Comparison of ENCODE assay signal across 1 cellular context in the genomic region with DNA sequence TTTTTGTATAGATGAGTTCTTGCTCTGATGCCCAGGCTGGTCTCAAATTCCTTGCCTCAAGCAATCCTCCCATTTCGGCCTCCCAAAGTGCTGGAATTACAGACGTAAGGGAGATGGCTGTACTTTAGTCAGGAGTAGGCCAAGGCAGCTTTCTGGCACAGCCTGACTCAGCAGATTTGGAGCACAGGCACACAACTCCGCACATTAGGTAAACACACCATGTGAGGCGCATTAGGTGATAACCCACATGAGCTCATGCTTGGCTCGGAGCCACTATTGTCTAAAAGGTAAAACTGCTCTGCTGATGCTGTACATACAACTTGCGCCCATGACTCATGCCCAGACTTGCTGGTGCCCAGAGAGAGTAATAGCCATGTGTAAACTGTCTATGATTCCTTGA.
TF ChIP-seq lines count a peak whose summit lies in the region.

No MANE protein-coding gene starts in this region.

TF ChIP-seq in GM12878, 131 proteins besides CTCF, POLR2A, EP300 and RAD21 (continued from another document):
- TF ChIP-seq, protein P1, sequence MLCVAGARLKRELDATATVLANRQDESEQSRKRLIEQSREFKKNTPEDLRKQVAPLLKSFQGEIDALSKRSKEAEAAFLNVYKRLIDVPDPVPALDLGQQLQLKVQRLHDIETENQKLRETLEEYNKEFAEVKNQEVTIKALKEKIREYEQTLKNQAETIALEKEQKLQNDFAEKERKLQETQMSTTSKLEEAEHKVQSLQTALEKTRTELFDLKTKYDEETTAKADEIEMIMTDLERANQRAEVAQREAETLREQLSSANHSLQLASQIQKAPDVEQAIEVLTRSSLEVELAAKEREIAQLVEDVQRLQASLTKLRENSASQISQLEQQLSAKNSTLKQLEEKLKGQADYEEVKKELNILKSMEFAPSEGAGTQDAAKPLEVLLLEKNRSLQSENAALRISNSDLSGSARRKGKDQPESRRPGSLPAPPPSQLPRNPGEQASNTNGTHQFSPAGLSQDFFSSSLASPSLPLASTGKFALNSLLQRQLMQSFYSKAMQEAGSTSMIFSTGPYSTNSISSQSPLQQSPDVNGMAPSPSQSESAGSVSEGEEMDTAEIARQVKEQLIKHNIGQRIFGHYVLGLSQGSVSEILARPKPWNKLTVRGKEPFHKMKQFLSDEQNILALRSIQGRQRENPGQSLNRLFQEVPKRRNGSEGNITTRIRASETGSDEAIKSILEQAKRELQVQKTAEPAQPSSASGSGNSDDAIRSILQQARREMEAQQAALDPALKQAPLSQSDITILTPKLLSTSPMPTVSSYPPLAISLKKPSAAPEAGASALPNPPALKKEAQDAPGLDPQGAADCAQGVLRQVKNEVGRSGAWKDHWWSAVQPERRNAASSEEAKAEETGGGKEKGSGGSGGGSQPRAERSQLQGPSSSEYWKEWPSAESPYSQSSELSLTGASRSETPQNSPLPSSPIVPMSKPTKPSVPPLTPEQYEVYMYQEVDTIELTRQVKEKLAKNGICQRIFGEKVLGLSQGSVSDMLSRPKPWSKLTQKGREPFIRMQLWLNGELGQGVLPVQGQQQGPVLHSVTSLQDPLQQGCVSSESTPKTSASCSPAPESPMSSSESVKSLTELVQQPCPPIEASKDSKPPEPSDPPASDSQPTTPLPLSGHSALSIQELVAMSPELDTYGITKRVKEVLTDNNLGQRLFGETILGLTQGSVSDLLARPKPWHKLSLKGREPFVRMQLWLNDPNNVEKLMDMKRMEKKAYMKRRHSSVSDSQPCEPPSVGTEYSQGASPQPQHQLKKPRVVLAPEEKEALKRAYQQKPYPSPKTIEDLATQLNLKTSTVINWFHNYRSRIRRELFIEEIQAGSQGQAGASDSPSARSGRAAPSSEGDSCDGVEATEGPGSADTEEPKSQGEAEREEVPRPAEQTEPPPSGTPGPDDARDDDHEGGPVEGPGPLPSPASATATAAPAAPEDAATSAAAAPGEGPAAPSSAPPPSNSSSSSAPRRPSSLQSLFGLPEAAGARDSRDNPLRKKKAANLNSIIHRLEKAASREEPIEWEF (IDR thresholded peaks at IDR 0.05; ENCODE audit: insufficient replicate concordance, low read depth, low read length), result no peak
- TF ChIP-seq RCOR1 (conservative IDR thresholded peaks at IDR 0.05; ENCODE audit: low read depth, low read length) (no peak), BACH1 (IDR thresholded peaks at IDR 0.05; ENCODE audit: borderline replicate concordance) (peak; percentile 59; the same call in 1 of the 2 replicates), MEF2B (IDR thresholded peaks at IDR 0.05; ENCODE audit: partially characterized antibody, poor library complexity, severe bottlenecking) (no peak), KAT2A (conservative IDR thresholded peaks at IDR 0.05; ENCODE audit: control insufficient read depth, low read depth, low read length) (no peak), SRF (IDR thresholded peaks at IDR 0.05; ENCODE audit: low read depth in 2 of 2, low read length in 2 of 2) (no peak), BHLHE40 (IDR thresholded peaks at IDR 0.05; ENCODE audit: borderline replicate concordance in 1 of 2, low read depth in 2 of 2, low read length in 1 of 2) (0 out of 4 replicates have a peak, but pooled peaks of 1 of the 2 experiments have one; percentile 11), WRNIP1 (IDR thresholded peaks at IDR 0.05; ENCODE audit: borderline replicate concordance, low read depth, low read length) (no peak), HCFC1 (IDR thresholded peaks at IDR 0.05; ENCODE audit: low read length) (no peak), MEF2A (IDR thresholded peaks at IDR 0.05; ENCODE audit: insufficient read depth, low read depth, low read length) (no peak), HDGF (IDR thresholded peaks at IDR 0.05) (no peak), BCL11A (IDR thresholded peaks at IDR 0.05; ENCODE audit: low read depth, low read length) (no peak), JUNB (IDR thresholded peaks at IDR 0.05) (no peak), SPI1 (IDR thresholded peaks at IDR 0.05; ENCODE audit: borderline replicate concordance, insufficient read depth, low read depth, low read length) (no peak), RELA (IDR thresholded peaks at IDR 0.05; ENCODE audit: borderline replicate concordance, partially characterized antibody) (no peak), DPF2 (IDR thresholded peaks at IDR 0.05) (no peak), ATF7 (IDR thresholded peaks at IDR 0.05; ENCODE audit: low read depth) (peak; percentile 65), BMI1 (IDR thresholded peaks at IDR 0.05; ENCODE audit: borderline replicate concordance) (no peak)
- TF ChIP-seq, protein P2, sequence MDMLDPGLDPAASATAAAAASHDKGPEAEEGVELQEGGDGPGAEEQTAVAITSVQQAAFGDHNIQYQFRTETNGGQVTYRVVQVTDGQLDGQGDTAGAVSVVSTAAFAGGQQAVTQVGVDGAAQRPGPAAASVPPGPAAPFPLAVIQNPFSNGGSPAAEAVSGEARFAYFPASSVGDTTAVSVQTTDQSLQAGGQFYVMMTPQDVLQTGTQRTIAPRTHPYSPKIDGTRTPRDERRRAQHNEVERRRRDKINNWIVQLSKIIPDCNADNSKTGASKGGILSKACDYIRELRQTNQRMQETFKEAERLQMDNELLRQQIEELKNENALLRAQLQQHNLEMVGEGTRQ (IDR thresholded peaks at IDR 0.05; ENCODE audit: borderline replicate concordance, low read depth, low read length), result no peak
- TF ChIP-seq, protein P3, sequence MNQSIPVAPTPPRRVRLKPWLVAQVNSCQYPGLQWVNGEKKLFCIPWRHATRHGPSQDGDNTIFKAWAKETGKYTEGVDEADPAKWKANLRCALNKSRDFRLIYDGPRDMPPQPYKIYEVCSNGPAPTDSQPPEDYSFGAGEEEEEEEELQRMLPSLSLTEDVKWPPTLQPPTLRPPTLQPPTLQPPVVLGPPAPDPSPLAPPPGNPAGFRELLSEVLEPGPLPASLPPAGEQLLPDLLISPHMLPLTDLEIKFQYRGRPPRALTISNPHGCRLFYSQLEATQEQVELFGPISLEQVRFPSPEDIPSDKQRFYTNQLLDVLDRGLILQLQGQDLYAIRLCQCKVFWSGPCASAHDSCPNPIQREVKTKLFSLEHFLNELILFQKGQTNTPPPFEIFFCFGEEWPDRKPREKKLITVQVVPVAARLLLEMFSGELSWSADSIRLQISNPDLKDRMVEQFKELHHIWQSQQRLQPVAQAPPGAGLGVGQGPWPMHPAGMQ (IDR thresholded peaks at IDR 0.05; ENCODE audit: borderline replicate concordance), result no peak
- TF ChIP-seq, protein P4, sequence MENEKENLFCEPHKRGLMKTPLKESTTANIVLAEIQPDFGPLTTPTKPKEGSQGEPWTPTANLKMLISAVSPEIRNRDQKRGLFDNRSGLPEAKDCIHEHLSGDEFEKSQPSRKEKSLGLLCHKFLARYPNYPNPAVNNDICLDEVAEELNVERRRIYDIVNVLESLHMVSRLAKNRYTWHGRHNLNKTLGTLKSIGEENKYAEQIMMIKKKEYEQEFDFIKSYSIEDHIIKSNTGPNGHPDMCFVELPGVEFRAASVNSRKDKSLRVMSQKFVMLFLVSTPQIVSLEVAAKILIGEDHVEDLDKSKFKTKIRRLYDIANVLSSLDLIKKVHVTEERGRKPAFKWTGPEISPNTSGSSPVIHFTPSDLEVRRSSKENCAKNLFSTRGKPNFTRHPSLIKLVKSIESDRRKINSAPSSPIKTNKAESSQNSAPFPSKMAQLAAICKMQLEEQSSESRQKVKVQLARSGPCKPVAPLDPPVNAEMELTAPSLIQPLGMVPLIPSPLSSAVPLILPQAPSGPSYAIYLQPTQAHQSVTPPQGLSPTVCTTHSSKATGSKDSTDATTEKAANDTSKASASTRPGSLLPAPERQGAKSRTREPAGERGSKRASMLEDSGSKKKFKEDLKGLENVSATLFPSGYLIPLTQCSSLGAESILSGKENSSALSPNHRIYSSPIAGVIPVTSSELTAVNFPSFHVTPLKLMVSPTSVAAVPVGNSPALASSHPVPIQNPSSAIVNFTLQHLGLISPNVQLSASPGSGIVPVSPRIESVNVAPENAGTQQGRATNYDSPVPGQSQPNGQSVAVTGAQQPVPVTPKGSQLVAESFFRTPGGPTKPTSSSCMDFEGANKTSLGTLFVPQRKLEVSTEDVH (IDR thresholded peaks at IDR 0.05; ENCODE audit: low read depth, partially characterized antibody), result no peak
- TF ChIP-seq, protein P5, sequence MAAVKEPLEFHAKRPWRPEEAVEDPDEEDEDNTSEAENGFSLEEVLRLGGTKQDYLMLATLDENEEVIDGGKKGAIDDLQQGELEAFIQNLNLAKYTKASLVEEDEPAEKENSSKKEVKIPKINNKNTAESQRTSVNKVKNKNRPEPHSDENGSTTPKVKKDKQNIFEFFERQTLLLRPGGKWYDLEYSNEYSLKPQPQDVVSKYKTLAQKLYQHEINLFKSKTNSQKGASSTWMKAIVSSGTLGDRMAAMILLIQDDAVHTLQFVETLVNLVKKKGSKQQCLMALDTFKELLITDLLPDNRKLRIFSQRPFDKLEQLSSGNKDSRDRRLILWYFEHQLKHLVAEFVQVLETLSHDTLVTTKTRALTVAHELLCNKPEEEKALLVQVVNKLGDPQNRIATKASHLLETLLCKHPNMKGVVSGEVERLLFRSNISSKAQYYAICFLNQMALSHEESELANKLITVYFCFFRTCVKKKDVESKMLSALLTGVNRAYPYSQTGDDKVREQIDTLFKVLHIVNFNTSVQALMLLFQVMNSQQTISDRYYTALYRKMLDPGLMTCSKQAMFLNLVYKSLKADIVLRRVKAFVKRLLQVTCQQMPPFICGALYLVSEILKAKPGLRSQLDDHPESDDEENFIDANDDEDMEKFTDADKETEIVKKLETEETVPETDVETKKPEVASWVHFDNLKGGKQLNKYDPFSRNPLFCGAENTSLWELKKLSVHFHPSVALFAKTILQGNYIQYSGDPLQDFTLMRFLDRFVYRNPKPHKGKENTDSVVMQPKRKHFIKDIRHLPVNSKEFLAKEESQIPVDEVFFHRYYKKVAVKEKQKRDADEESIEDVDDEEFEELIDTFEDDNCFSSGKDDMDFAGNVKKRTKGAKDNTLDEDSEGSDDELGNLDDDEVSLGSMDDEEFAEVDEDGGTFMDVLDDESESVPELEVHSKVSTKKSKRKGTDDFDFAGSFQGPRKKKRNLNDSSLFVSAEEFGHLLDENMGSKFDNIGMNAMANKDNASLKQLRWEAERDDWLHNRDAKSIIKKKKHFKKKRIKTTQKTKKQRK (IDR thresholded peaks at IDR 0.05; ENCODE audit: low read depth, low read length), result 0 out of 2 replicates have a peak, but pooled peaks have one; percentile 27
- TF ChIP-seq, protein P6, sequence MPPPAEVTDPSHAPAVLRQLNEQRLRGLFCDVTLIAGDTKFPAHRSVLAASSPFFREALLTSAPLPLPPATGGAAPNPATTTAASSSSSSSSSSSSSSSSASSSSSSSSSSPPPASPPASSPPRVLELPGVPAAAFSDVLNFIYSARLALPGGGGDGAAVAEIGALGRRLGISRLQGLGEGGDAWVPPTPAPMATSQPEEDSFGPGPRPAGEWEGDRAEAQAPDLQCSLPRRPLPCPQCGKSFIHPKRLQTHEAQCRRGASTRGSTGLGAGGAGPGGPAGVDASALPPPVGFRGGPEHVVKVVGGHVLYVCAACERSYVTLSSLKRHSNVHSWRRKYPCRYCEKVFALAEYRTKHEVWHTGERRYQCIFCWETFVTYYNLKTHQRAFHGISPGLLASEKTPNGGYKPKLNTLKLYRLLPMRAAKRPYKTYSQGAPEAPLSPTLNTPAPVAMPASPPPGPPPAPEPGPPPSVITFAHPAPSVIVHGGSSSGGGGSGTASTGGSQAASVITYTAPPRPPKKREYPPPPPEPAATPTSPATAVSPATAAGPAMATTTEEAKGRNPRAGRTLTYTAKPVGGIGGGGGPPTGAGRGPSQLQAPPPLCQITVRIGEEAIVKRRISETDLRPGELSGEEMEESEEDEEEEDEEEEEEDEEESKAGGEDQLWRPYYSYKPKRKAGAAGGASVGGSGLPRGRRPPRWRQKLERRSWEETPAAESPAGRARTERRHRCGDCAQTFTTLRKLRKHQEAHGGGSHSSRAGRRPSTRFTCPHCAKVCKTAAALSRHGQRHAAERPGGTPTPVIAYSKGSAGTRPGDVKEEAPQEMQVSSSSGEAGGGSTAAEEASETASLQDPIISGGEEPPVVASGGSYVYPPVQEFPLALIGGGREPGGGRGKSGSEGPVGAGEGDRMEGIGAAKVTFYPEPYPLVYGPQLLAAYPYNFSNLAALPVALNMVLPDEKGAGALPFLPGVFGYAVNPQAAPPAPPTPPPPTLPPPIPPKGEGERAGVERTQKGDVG (CRISPR knock-in tag; IDR thresholded peaks at IDR 0.05), result no peak
- TF ChIP-seq, protein P7, sequence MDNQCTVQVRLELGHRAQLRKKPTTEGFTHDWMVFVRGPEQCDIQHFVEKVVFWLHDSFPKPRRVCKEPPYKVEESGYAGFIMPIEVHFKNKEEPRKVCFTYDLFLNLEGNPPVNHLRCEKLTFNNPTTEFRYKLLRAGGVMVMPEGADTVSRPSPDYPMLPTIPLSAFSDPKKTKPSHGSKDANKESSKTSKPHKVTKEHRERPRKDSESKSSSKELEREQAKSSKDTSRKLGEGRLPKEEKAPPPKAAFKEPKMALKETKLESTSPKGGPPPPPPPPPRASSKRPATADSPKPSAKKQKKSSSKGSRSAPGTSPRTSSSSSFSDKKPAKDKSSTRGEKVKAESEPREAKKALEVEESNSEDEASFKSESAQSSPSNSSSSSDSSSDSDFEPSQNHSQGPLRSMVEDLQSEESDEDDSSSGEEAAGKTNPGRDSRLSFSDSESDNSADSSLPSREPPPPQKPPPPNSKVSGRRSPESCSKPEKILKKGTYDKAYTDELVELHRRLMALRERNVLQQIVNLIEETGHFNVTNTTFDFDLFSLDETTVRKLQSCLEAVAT (IDR thresholded peaks at IDR 0.05), result no peak
- TF ChIP-seq, protein P8, sequence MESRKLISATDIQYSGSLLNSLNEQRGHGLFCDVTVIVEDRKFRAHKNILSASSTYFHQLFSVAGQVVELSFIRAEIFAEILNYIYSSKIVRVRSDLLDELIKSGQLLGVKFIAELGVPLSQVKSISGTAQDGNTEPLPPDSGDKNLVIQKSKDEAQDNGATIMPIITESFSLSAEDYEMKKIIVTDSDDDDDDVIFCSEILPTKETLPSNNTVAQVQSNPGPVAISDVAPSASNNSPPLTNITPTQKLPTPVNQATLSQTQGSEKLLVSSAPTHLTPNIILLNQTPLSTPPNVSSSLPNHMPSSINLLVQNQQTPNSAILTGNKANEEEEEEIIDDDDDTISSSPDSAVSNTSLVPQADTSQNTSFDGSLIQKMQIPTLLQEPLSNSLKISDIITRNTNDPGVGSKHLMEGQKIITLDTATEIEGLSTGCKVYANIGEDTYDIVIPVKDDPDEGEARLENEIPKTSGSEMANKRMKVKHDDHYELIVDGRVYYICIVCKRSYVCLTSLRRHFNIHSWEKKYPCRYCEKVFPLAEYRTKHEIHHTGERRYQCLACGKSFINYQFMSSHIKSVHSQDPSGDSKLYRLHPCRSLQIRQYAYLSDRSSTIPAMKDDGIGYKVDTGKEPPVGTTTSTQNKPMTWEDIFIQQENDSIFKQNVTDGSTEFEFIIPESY (IDR thresholded peaks at IDR 0.05), result no peak
TF ChIP-seq in GM12878: peak in this region for 4.
